In genomic region chr1:94667716-94668282, GRCh38 we compare ENCODE assay signal across 19 cellular contexts.
DNase-seq lines count a peak whose midpoint lies in the region; ATAC-seq and TF ChIP-seq lines count a peak whose summit lies in the region.
"Had no signal": no experiment of that assay in that cellular context is flagged by ENCODE, and none has a peak within 500 bp of the region (broad histone marks: within the 10 kb centered on the region; RNA-seq: fewer than 3 reads in every experiment).

No MANE protein-coding gene starts in this region.

- no peaks in the 10 kb centered on the region for H3K27me3 ChIP-seq in Loucy (ENCODE audit: insufficient read depth, low read length, poor library complexity, severe bottlenecking)
- no peaks in the 10 kb centered on the region for H3K27me3 ChIP-seq in hepatocyte
- H3K27me3 ChIP-seq in trophoblast cell (ENCODE audit: insufficient read depth, low read length) = no peaks in the 10 kb centered on the region
- H3K27me3 ChIP-seq: SJCRH30 had no signal

- H4K91ac ChIP-seq in trophoblast cell (ENCODE audit: low read depth, low read length) = peak overlapping the region; percentile 28

- no peak overlapping the region for H3K18ac ChIP-seq in trophoblast cell (ENCODE audit: low read length)

- no peak overlapping the region for H3K27ac Mint-ChIP-seq in glutamatergic neuron (ENCODE audit: unreplicated experiment)
- no peak overlapping the region for H3K27ac Mint-ChIP-seq in stimulated activated naive B cell treated with anti-CD40 and anti-IgM and Interleukin-4, amounts not matched to agents 10 μg/mL and 1 μg/mL and 100 μg/mL, for 72 hours
- H3K27ac Mint-ChIP-seq: IgD-negative memory B cell had no signal

- H3K4me2 ChIP-seq in Loucy (ENCODE audit: low read depth, low read length, poor library complexity, severe bottlenecking) = no peak overlapping the region
- peak overlapping the region; percentile 5 for H3K4me2 ChIP-seq in hepatocyte
- no peak overlapping the region for H3K4me2 ChIP-seq in trophoblast cell (ENCODE audit: low read length)
- H3K4me2 ChIP-seq: A549 had no signal

- no peak for ATAC-seq in stimulated activated naive B cell treated with anti-CD40 and anti-IgM and Interleukin-4, amounts not matched to agents 10 μg/mL and 1 μg/mL and 100 μg/mL, for 72 hours (replicated peaks)
- ATAC-seq: A549, PC-3 had no signal

- peak overlapping the region; percentile 71 for H2AFZ ChIP-seq in Loucy (ENCODE audit: low read length)
- H2AFZ ChIP-seq in hepatocyte = no peak overlapping the region
- H2AFZ ChIP-seq in trophoblast cell (ENCODE audit: insufficient read depth, low read length, poor library complexity) = no peak overlapping the region
- H2AFZ ChIP-seq: GM23248 had no signal

- no peak overlapping the region for H2BK12ac ChIP-seq in trophoblast cell (ENCODE audit: low read length)

- no peaks in the 10 kb centered on the region for H3K79me2 ChIP-seq in Loucy (ENCODE audit: insufficient read depth, low read length)
- H3K79me2 ChIP-seq in hepatocyte = no peaks in the 10 kb centered on the region
- H3K79me2 ChIP-seq in trophoblast cell (ENCODE audit: control insufficient read depth, insufficient read depth, low read length, poor library complexity) = no peaks in the 10 kb centered on the region

- no peaks in the 10 kb centered on the region for H3K36me3 Mint-ChIP-seq in glutamatergic neuron (ENCODE audit: unreplicated experiment)
- no peaks in the 10 kb centered on the region for H3K36me3 Mint-ChIP-seq in stimulated activated naive B cell treated with anti-CD40 and anti-IgM and Interleukin-4, amounts not matched to agents 10 μg/mL and 1 μg/mL and 100 μg/mL, for 72 hours
- H3K36me3 Mint-ChIP-seq: IgD-negative memory B cell had no signal

- H3K9me2 ChIP-seq in Loucy (replicated peaks; ENCODE audit: low read depth, low read length) (no peaks in the 10 kb centered on the region), hepatocyte (replicated peaks; ENCODE audit: insufficient read depth) (no peaks in the 10 kb centered on the region)

- H2AK5ac ChIP-seq in trophoblast cell (ENCODE audit: low read length) = no peak overlapping the region

- H3K4me1 Mint-ChIP-seq in glutamatergic neuron (ENCODE audit: low read depth, unreplicated experiment) = no peaks in the 10 kb centered on the region
- H3K4me1 Mint-ChIP-seq in stimulated activated naive B cell treated with anti-CD40 and anti-IgM and Interleukin-4, amounts not matched to agents 10 μg/mL and 1 μg/mL and 100 μg/mL, for 72 hours = no peaks in the 10 kb centered on the region
- H3K4me1 Mint-ChIP-seq: IgD-negative memory B cell had no signal

- H3K79me1 ChIP-seq in trophoblast cell (ENCODE audit: low read length) = no peaks in the 10 kb centered on the region

- H3K27me3 Mint-ChIP-seq in glutamatergic neuron (ENCODE audit: unreplicated experiment) = no peaks in the 10 kb centered on the region
- peaks cover 0 to 14% of the 10 kb centered on the region in 2 donors for H3K27me3 Mint-ChIP-seq in stimulated activated naive B cell treated with anti-CD40 and anti-IgM and Interleukin-4, amounts not matched to agents 10 μg/mL and 1 μg/mL and 100 μg/mL, for 72 hours

- H3F3A ChIP-seq in Loucy (ENCODE audit: low read depth) = no peaks in the 10 kb centered on the region

- H3K9ac ChIP-seq in Loucy (ENCODE audit: low read depth, low read length, poor library complexity, severe bottlenecking) = no peak overlapping the region
- H3K9ac ChIP-seq in trophoblast cell (ENCODE audit: low read length) = no peak overlapping the region
- H3K9ac ChIP-seq: GM23248 had no signal

- H3K4me3 Mint-ChIP-seq in glutamatergic neuron (ENCODE audit: unreplicated experiment) = no peak overlapping the region
- no peak overlapping the region for H3K4me3 Mint-ChIP-seq in stimulated activated naive B cell treated with anti-CD40 and anti-IgM and Interleukin-4, amounts not matched to agents 10 μg/mL and 1 μg/mL and 100 μg/mL, for 72 hours

- peak overlapping the region; percentile 63 for H3K27ac ChIP-seq in hepatocyte
- no peak overlapping the region for H3K27ac ChIP-seq in trophoblast cell (ENCODE audit: low read depth, low read length)
- H3K27ac ChIP-seq: A549, GM23248, RWPE1, SJCRH30 had no signal

- no peak overlapping the region for H4K8ac ChIP-seq in trophoblast cell (ENCODE audit: low read depth, low read length)

- H3K4me1 ChIP-seq in Loucy (ENCODE audit: insufficient read depth, low read length, poor library complexity, severe bottlenecking) = peaks cover 29% of the 10 kb centered on the region
- H3K4me1 ChIP-seq in hepatocyte (ENCODE audit: insufficient read depth) = peaks cover 6% of the 10 kb centered on the region
- no peaks in the 10 kb centered on the region for H3K4me1 ChIP-seq in trophoblast cell (ENCODE audit: control insufficient read depth in 1 of 2, insufficient read depth in 2 of 2, low read length in 2 of 2)

- H3K4me3 ChIP-seq in Loucy (ENCODE audit: low read length, poor library complexity, severe bottlenecking) = no peak overlapping the region
- no peak overlapping the region for H3K4me3 ChIP-seq in hepatocyte
- no peak overlapping the region for H3K4me3 ChIP-seq in trophoblast cell (ENCODE audit: low read depth, low read length)
- H3K4me3 ChIP-seq: A549, GM23248, SJCRH30 had no signal

- no peaks in the 10 kb centered on the region for H3K9me3 ChIP-seq in Loucy (ENCODE audit: insufficient read depth, low read depth, low read length)
- H3K9me3 ChIP-seq in hepatocyte (ENCODE audit: low read depth) = no peaks in the 10 kb centered on the region
- no peaks in the 10 kb centered on the region for H3K9me3 ChIP-seq in trophoblast cell (ENCODE audit: insufficient read depth, low read depth, low read length)
- H3K9me3 ChIP-seq: A549 had no signal

- H4K12ac ChIP-seq in trophoblast cell (ENCODE audit: low read depth, low read length) = no peak overlapping the region

- no peak overlapping the region for H3K4ac ChIP-seq in trophoblast cell (ENCODE audit: low read depth, low read length)

- H3K36me3 ChIP-seq in Loucy (ENCODE audit: insufficient read depth, low read length) (no peaks in the 10 kb centered on the region), hepatocyte (replicated peaks; ENCODE audit: insufficient read depth, low read depth) (no peaks in the 10 kb centered on the region), trophoblast cell (ENCODE audit: control insufficient read depth in 1 of 2, insufficient read depth in 2 of 2, low read length in 2 of 2) (no peaks in the 10 kb centered on the region)
- H3K36me3 ChIP-seq: SJCRH30 had no signal

- DNase-seq in EH (ENCODE audit: low read depth) (peak; percentile 25), hepatocyte (ENCODE audit: low spot score) (peak; percentile 53), trophoblast cell (no peak), glutamatergic neuron (no peak), NOMO-1 (lab: John Stamatoyannopoulos, UW; ENCODE audit: unreplicated experiment in 2 of 2) (no peak)
- no peak for DNase-seq in stimulated activated naive B cell treated with anti-CD40 and anti-IgM and Interleukin-4, amounts not matched to agents 10 μg/mL and 1 μg/mL and 100 μg/mL, for 72 hours
- DNase-seq: C1 segment of cervical spinal cord, GM23248, MV-4-11, NCI-H1417, NCI-H2029, NCI-H2171 treated with DMSO at 0.1 percent for 48 hours, NCI-H774, PC-3, SJCRH30 had no signal

- TF ChIP-seq CTCF in Loucy (conservative IDR thresholded peaks at IDR 0.05; ENCODE audit: low read length) = no peak
- TF ChIP-seq CTCF in hepatocyte (IDR thresholded peaks at IDR 0.05; ENCODE audit: poor library complexity) = no peak
- TF ChIP-seq CTCF in glutamatergic neuron (IDR thresholded peaks at IDR 0.05; ENCODE audit: partially characterized antibody, unreplicated experiment) = no peak

- WGBS in hepatocyte (ENCODE audit: low lambda C conversion rate, missing lambda C conversion rate) = 78% methylated on average over 8 of the region's 8 CpGs
- WGBS in trophoblast cell (ENCODE audit: extremely low coverage, insufficient coverage, insufficient read length) = no CpG with 5 or more reads among the region's 8 CpGs

- no peak overlapping the region for H3K14ac ChIP-seq in trophoblast cell (ENCODE audit: low read length)

- H3K9me3 Mint-ChIP-seq in glutamatergic neuron (ENCODE audit: unreplicated experiment) = no peaks in the 10 kb centered on the region
- no peaks in the 10 kb centered on the region for H3K9me3 Mint-ChIP-seq in stimulated activated naive B cell treated with anti-CD40 and anti-IgM and Interleukin-4, amounts not matched to agents 10 μg/mL and 1 μg/mL and 100 μg/mL, for 72 hours
- H3K9me3 Mint-ChIP-seq: IgD-negative memory B cell had no signal

- H3K23ac ChIP-seq in trophoblast cell (ENCODE audit: low read length) = no peak overlapping the region

- no peak overlapping the region for H2BK5ac ChIP-seq in trophoblast cell (ENCODE audit: low read depth, low read length, poor library complexity)

- no peak overlapping the region for H2BK120ac ChIP-seq in trophoblast cell (ENCODE audit: insufficient read depth, low read length, poor library complexity)

- H4K20me1 ChIP-seq in Loucy (ENCODE audit: insufficient read depth, low read length, poor library complexity, severe bottlenecking) = no peaks in the 10 kb centered on the region
- no peaks in the 10 kb centered on the region for H4K20me1 ChIP-seq in hepatocyte (ENCODE audit: insufficient read depth, poor library complexity, severe bottlenecking)

Comparison
In these comparisons a context has a peak if more than half of its experiments do, and no peak if none do; other contexts are left out.
1. DNase-seq: peak in EH (single experiment) and hepatocyte (single experiment); none in trophoblast cell (0 of 2), glutamatergic neuron (single experiment), stimulated activated naive B cell treated with anti-CD40 and anti-IgM and Interleukin-4, amounts not matched to agents 10 μg/mL and 1 μg/mL and 100 μg/mL, for 72 hours (single experiment) and NOMO-1 (0 of 2).